ENCODE assay signal across 1 cellular context in the genomic region with DNA sequence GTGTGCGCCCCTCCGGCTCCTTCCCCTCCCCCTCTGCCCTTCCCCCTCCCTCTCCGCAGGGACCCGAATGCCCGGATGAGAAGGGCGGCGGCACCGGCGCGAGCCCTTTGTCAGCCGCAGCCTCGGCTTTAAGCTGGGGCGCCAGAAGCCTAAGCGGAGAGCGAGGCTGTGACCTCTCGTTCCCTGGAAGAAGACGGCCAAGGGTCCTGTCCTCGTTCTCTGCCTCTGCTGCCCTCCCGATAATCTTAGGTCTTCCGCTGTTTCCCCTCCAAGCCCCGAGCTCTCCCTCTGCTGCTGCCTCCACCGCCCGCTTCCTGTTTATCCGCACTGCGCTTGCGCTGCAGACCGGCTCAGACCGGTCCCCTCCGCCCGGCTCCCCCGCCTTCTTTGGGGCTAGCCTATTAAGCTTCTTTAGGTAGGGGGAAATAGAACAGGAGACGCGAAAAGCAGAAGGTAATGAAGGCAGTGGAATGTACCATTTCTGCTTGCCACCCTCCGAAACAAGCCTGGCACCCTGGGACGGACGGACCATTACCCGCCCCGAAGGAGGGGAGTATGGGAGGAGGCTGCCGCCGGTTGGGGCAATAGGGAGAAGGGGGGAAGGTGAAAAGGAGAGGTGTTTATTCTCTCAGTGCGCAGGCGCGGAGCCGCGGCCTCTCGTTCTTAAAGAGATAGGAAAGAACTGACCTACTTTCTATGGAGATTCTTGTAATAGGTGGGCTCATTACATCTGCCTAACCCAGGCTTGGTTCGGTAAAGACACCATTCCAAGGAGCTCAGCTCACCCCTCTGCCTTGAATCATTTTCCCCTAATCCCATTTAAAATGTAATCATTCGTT.
TF ChIP-seq lines count a peak whose summit lies in the region.

TSS of gene OGA (minus strand) at position 326 of the 839 bp plus-strand sequence. CDS start 422 bp downstream, outside the sequence.

TF ChIP-seq in WTC11, 78 proteins besides CTCF, POLR2A, EP300 and RAD21 (continued from another document and continues in another):
- TF ChIP-seq, protein P1, sequence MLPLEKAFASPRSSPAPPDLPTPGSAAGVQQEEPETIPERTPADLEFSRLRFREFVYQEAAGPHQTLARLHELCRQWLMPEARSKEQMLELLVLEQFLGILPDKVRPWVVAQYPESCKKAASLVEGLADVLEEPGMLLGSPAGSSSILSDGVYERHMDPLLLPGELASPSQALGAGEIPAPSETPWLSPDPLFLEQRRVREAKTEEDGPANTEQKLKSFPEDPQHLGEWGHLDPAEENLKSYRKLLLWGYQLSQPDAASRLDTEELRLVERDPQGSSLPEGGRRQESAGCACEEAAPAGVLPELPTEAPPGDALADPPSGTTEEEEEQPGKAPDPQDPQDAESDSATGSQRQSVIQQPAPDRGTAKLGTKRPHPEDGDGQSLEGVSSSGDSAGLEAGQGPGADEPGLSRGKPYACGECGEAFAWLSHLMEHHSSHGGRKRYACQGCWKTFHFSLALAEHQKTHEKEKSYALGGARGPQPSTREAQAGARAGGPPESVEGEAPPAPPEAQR (CRISPR knock-in tag; IDR thresholded peaks at IDR 0.05) = no peak
- TF ChIP-seq ZNF317 (CRISPR knock-in tag; IDR thresholded peaks at IDR 0.05; ENCODE audit: borderline replicate concordance, low read depth) (0 out of 2 replicates have a peak, but pooled peaks have one; percentile 3), EMX1 (CRISPR knock-in tag; IDR thresholded peaks at IDR 0.05) (no peak), NR3C1 (CRISPR knock-in tag; conservative IDR thresholded peaks at IDR 0.05; ENCODE audit: low read depth) (0 out of 2 replicates have a peak, but pooled peaks have one; percentile 33), ZNF671 (CRISPR knock-in tag; IDR thresholded peaks at IDR 0.05) (no peak), MYBL2 (CRISPR knock-in tag; IDR thresholded peaks at IDR 0.05) (peak; percentile 82), TEAD4 (CRISPR knock-in tag; IDR thresholded peaks at IDR 0.05) (0 out of 2 replicates have a peak, but pooled peaks have one; percentile 33), ETV6 (CRISPR knock-in tag; IDR thresholded peaks at IDR 0.05) (peak; percentile 78), CREM (CRISPR knock-in tag; IDR thresholded peaks at IDR 0.05) (peak; percentile 44; the same call in 1 of the 2 replicates), CBFB (CRISPR knock-in tag; IDR thresholded peaks at IDR 0.05; ENCODE audit: low read depth) (no peak), SOX15 (CRISPR knock-in tag; IDR thresholded peaks at IDR 0.05) (no peak), CREB1 (CRISPR knock-in tag; IDR thresholded peaks at IDR 0.05) (peak; percentile 58; the same call in 1 of the 2 replicates), AFF4 (CRISPR knock-in tag; IDR thresholded peaks at IDR 0.05; ENCODE audit: borderline replicate concordance) (peak; percentile 64; the same call in 1 of the 2 replicates), NFYB (CRISPR knock-in tag; conservative IDR thresholded peaks at IDR 0.05; ENCODE audit: low read depth) (0 out of 2 replicates have a peak, but pooled peaks have one; percentile 22), PREB (CRISPR knock-in tag; IDR thresholded peaks at IDR 0.05; ENCODE audit: borderline replicate concordance) (no peak), JAZF1 (CRISPR knock-in tag; IDR thresholded peaks at IDR 0.05) (no peak), E2F1 (CRISPR knock-in tag; IDR thresholded peaks at IDR 0.05) (no peak), ZNF219 (CRISPR knock-in tag; IDR thresholded peaks at IDR 0.05; ENCODE audit: borderline replicate concordance) (no peak), ATF3 (CRISPR knock-in tag; conservative IDR thresholded peaks at IDR 0.05) (0 out of 2 replicates have a peak, but pooled peaks have one; percentile 31)
- TF ChIP-seq, protein P2, sequence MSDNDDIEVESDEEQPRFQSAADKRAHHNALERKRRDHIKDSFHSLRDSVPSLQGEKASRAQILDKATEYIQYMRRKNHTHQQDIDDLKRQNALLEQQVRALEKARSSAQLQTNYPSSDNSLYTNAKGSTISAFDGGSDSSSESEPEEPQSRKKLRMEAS (CRISPR knock-in tag; IDR thresholded peaks at IDR 0.05) = peak; percentile 34; the same call in 1 of the 2 replicates
- TF ChIP-seq, protein P3, sequence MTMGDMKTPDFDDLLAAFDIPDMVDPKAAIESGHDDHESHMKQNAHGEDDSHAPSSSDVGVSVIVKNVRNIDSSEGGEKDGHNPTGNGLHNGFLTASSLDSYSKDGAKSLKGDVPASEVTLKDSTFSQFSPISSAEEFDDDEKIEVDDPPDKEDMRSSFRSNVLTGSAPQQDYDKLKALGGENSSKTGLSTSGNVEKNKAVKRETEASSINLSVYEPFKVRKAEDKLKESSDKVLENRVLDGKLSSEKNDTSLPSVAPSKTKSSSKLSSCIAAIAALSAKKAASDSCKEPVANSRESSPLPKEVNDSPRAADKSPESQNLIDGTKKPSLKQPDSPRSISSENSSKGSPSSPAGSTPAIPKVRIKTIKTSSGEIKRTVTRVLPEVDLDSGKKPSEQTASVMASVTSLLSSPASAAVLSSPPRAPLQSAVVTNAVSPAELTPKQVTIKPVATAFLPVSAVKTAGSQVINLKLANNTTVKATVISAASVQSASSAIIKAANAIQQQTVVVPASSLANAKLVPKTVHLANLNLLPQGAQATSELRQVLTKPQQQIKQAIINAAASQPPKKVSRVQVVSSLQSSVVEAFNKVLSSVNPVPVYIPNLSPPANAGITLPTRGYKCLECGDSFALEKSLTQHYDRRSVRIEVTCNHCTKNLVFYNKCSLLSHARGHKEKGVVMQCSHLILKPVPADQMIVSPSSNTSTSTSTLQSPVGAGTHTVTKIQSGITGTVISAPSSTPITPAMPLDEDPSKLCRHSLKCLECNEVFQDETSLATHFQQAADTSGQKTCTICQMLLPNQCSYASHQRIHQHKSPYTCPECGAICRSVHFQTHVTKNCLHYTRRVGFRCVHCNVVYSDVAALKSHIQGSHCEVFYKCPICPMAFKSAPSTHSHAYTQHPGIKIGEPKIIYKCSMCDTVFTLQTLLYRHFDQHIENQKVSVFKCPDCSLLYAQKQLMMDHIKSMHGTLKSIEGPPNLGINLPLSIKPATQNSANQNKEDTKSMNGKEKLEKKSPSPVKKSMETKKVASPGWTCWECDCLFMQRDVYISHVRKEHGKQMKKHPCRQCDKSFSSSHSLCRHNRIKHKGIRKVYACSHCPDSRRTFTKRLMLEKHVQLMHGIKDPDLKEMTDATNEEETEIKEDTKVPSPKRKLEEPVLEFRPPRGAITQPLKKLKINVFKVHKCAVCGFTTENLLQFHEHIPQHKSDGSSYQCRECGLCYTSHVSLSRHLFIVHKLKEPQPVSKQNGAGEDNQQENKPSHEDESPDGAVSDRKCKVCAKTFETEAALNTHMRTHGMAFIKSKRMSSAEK (CRISPR knock-in tag; IDR thresholded peaks at IDR 0.05; ENCODE audit: borderline replicate concordance) = peak; percentile 47; the same call in 1 of the 2 replicates
- TF ChIP-seq, protein P4, sequence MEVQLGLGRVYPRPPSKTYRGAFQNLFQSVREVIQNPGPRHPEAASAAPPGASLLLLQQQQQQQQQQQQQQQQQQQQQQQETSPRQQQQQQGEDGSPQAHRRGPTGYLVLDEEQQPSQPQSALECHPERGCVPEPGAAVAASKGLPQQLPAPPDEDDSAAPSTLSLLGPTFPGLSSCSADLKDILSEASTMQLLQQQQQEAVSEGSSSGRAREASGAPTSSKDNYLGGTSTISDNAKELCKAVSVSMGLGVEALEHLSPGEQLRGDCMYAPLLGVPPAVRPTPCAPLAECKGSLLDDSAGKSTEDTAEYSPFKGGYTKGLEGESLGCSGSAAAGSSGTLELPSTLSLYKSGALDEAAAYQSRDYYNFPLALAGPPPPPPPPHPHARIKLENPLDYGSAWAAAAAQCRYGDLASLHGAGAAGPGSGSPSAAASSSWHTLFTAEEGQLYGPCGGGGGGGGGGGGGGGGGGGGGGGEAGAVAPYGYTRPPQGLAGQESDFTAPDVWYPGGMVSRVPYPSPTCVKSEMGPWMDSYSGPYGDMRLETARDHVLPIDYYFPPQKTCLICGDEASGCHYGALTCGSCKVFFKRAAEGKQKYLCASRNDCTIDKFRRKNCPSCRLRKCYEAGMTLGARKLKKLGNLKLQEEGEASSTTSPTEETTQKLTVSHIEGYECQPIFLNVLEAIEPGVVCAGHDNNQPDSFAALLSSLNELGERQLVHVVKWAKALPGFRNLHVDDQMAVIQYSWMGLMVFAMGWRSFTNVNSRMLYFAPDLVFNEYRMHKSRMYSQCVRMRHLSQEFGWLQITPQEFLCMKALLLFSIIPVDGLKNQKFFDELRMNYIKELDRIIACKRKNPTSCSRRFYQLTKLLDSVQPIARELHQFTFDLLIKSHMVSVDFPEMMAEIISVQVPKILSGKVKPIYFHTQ (CRISPR knock-in tag; IDR thresholded peaks at IDR 0.05) = peak; percentile 68; the same call in 1 of the 2 replicates
- TF ChIP-seq, protein P5, sequence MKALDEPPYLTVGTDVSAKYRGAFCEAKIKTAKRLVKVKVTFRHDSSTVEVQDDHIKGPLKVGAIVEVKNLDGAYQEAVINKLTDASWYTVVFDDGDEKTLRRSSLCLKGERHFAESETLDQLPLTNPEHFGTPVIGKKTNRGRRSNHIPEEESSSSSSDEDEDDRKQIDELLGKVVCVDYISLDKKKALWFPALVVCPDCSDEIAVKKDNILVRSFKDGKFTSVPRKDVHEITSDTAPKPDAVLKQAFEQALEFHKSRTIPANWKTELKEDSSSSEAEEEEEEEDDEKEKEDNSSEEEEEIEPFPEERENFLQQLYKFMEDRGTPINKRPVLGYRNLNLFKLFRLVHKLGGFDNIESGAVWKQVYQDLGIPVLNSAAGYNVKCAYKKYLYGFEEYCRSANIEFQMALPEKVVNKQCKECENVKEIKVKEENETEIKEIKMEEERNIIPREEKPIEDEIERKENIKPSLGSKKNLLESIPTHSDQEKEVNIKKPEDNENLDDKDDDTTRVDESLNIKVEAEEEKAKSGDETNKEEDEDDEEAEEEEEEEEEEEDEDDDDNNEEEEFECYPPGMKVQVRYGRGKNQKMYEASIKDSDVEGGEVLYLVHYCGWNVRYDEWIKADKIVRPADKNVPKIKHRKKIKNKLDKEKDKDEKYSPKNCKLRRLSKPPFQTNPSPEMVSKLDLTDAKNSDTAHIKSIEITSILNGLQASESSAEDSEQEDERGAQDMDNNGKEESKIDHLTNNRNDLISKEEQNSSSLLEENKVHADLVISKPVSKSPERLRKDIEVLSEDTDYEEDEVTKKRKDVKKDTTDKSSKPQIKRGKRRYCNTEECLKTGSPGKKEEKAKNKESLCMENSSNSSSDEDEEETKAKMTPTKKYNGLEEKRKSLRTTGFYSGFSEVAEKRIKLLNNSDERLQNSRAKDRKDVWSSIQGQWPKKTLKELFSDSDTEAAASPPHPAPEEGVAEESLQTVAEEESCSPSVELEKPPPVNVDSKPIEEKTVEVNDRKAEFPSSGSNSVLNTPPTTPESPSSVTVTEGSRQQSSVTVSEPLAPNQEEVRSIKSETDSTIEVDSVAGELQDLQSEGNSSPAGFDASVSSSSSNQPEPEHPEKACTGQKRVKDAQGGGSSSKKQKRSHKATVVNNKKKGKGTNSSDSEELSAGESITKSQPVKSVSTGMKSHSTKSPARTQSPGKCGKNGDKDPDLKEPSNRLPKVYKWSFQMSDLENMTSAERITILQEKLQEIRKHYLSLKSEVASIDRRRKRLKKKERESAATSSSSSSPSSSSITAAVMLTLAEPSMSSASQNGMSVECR (CRISPR knock-in tag; IDR thresholded peaks at IDR 0.05; ENCODE audit: borderline replicate concordance) = peak; percentile 59; the same call in 1 of the 2 replicates
- TF ChIP-seq, protein P6, sequence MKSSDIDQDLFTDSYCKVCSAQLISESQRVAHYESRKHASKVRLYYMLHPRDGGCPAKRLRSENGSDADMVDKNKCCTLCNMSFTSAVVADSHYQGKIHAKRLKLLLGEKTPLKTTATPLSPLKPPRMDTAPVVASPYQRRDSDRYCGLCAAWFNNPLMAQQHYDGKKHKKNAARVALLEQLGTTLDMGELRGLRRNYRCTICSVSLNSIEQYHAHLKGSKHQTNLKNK (CRISPR knock-in tag; IDR thresholded peaks at IDR 0.05) = no peak
